2 cellular contexts compared by ENCODE assay signal in genomic region chr14:82432531-82432930, GRCh38.
TF ChIP-seq lines count a peak whose summit lies in the region.

No MANE protein-coding gene starts in this region.

TF ChIP-seq in WTC11, 78 proteins besides CTCF, POLR2A, EP300 and RAD21 (continued from another document):
- no peak for TF ChIP-seq PREB (CRISPR knock-in tag; IDR thresholded peaks at IDR 0.05; ENCODE audit: borderline replicate concordance)
- no peak for TF ChIP-seq PRDM15 (CRISPR knock-in tag; IDR thresholded peaks at IDR 0.05)
- TF ChIP-seq ZNF671 (CRISPR knock-in tag; IDR thresholded peaks at IDR 0.05): no peak
- TF ChIP-seq RORB (CRISPR knock-in tag; IDR thresholded peaks at IDR 0.05): no peak
- no peak for TF ChIP-seq TEAD1 (CRISPR knock-in tag; IDR thresholded peaks at IDR 0.05)
- no peak for TF ChIP-seq MXD4 (CRISPR knock-in tag; IDR thresholded peaks at IDR 0.05; ENCODE audit: borderline replicate concordance)

TF ChIP-seq in H1, 55 proteins besides CTCF, POLR2A, EP300 and RAD21 (continued from another document):
- TF ChIP-seq CHD7 (IDR thresholded peaks at IDR 0.05; ENCODE audit: insufficient replicate concordance, low read length) (no peak), CBX5 (IDR thresholded peaks at IDR 0.05; ENCODE audit: low read depth, low read length) (no peak), CEBPB (IDR thresholded peaks at IDR 0.05; ENCODE audit: low read depth, low read length) (no peak), CTBP2 (IDR thresholded peaks at IDR 0.05; ENCODE audit: borderline replicate concordance, insufficient read depth, insufficient read length, low read length) (no peak), KDM4A (IDR thresholded peaks at IDR 0.05; ENCODE audit: low read depth, low read length, severe bottlenecking) (no peak), E2F6 (IDR thresholded peaks at IDR 0.05) (no peak), KDM1A (IDR thresholded peaks at IDR 0.05; ENCODE audit: borderline replicate concordance, low read length) (no peak), ZNF274 (IDR thresholded peaks at IDR 0.05; ENCODE audit: borderline replicate concordance, extremely low read depth, low read length) (no peak), SP1 (IDR thresholded peaks at IDR 0.05; ENCODE audit: low read depth, low read length) (no peak), RNF2 (IDR thresholded peaks at IDR 0.05; ENCODE audit: borderline replicate concordance, low read depth, low read length, missing control alignments, poor library complexity, severe bottlenecking) (no peak), POLR2AphosphoS5 (IDR thresholded peaks at IDR 0.05; ENCODE audit: low read depth, low read length) (no peak), USF2 (IDR thresholded peaks at IDR 0.05; ENCODE audit: low read length) (no peak), RXRA (IDR thresholded peaks at IDR 0.05; ENCODE audit: insufficient read depth, low read depth, low read length) (no peak), HDAC2 (IDR thresholded peaks at IDR 0.05; ENCODE audit: borderline replicate concordance in 1 of 2, low read depth in 2 of 2, low read length in 2 of 2) (no peak), SIX5 (IDR thresholded peaks at IDR 0.05; ENCODE audit: low read depth, low read length) (no peak), MAFK (IDR thresholded peaks at IDR 0.05; ENCODE audit: low read depth, low read length) (no peak), JUN (IDR thresholded peaks at IDR 0.05; ENCODE audit: low read depth, low read length) (no peak)
TF ChIP-seq in H1: peak in this region for 0.
